7 cellular contexts compared by ENCODE assay signal in the genomic region with DNA sequence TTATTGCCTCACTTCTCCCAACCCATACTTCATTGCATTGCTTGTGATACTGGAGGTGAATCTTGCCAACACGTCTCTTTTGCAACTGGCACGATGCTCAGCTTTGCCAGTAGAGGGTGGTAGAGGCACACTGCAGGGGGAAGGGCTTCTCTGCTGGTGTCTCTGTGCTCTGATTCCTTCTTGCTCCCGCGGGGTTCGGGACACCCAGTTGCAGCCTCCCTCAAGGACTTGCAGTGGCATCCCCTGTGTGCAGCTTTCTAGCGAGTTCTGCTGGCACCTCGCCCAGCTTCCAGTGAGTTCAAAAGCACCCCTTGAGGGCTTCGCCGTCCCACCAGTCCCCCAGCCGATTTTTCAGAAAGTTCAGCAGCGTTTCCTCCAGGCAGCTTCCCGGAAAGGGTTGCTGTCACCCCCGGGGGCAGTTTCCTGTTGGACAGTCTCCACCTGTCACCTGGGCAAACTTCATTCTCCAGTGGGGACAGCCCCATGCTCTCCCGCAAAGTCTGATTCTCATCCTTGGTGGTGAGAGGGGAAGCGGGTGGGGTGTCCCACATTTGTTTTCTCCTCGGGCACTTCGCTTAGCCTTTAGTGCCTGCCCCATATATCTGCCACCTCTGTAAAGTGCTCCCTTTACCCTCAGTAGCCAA. TPM values are rescaled to one million over a fixed set of nuclear protein-coding genes. Genes with fewer than 3 reads are reported as not detected.
A peak's percentile ranks its signal among the peaks of the same experiment; 100 is the strongest.
DNase-seq lines count a peak whose midpoint lies in the region; ATAC-seq, FAIRE-seq and TF ChIP-seq lines count a peak whose summit lies in the region.

No MANE protein-coding gene starts in this region.

- no peak for TF ChIP-seq POLR2A in GM18505 (IDR thresholded peaks at IDR 0.05; ENCODE audit: borderline replicate concordance, extremely low read depth, insufficient read depth, insufficient read length)

- H3K4me3 Mint-ChIP-seq in MCF 10A (ENCODE audit: unreplicated experiment): no peak overlapping the region

- ATAC-seq in GM18505 (IDR thresholded peaks at IDR 0.05; ENCODE audit: unreplicated experiment): peak; percentile 82
- ATAC-seq in HG02938 (IDR thresholded peaks at IDR 0.05; ENCODE audit: unreplicated experiment): peak; percentile 79

- no peaks in the 10 kb centered on the region for H3K9me1 ChIP-seq in keratinocyte (ENCODE audit: control insufficient read depth, extremely low read depth, insufficient read depth, low read length)

- BruUV-seq in MCF 10A (replicated peaks; lab: Mats Ljungman, UMichigan): no TSS peak

- H4K20me1 ChIP-seq in keratinocyte (ENCODE audit: control insufficient read depth, extremely low read depth, insufficient read depth, low read length): peaks cover 3% of the 10 kb centered on the region

- CTCF ChIA-PET in MCF 10A (lab: Yijun Ruan, JAX): interaction anchor here (0.6 to 8.0 kb wide), 59 partner anchors 9 to 755 kb away, joined by 3 to 145 read pairs (median 6); no protein-coding TSS in a partner anchor

- H3K4me1 Mint-ChIP-seq in MCF 10A (ENCODE audit: insufficient read depth, unreplicated experiment): peaks cover 10% of the 10 kb centered on the region

- POLR2A ChIA-PET in MCF 10A (lab: Yijun Ruan, JAX): interaction anchor here (1.3 kb wide), 1 partner anchor 370 kb away, joined by 3 read pairs; no protein-coding TSS in a partner anchor

- H3K4me3 ChIP-seq in keratinocyte (ENCODE audit: control insufficient read depth in 2 of 3, extremely low read depth in 1 of 3, insufficient read depth in 2 of 3, low read depth in 1 of 3, low read length in 3 of 3): peak overlapping the region in 2 of 3 experiments; percentile 21 to 59

- H2AFZ ChIP-seq in keratinocyte (ENCODE audit: control insufficient read depth, low read length): peak overlapping the region; percentile 78

- H3K27ac Mint-ChIP-seq in MCF 10A (ENCODE audit: low read depth, unreplicated experiment): no peak overlapping the region

- intact Hi-C loops in MCF 10A (cut with micrococcal nuclease): loop anchor here (1.0 to 5.0 kb wide), 6 partner anchors 125 to 594 kb away; no protein-coding TSS in a partner anchor

- H3K79me2 ChIP-seq in keratinocyte (ENCODE audit: control insufficient read depth, insufficient read depth, low read length): no peaks in the 10 kb centered on the region

- peak; percentile 97 for TF ChIP-seq CTCF in MCF 10A (IDR thresholded peaks at IDR 0.05; ENCODE audit: unreplicated experiment)
- peak; percentile 100 for TF ChIP-seq CTCF in keratinocyte (optimal IDR thresholded peaks at IDR 0.05 in 1 of 3, IDR thresholded peaks at IDR 0.05 in 1 of 3, conservative IDR thresholded peaks at IDR 0.05 in 1 of 3; ENCODE audit: extremely low read depth in 1 of 3, insufficient read depth in 2 of 3, low read length in 3 of 3)

- no peak overlapping the region for H3K9ac ChIP-seq in keratinocyte (ENCODE audit: control insufficient read depth, extremely low read depth, insufficient read depth, low read length)

- dilution Hi-C loops in keratinocyte (cut with MboI; ENCODE audit: extremely low pct_ligation_motif_present, low sequenced_read_pairs): no loop called here

- FAIRE-seq in keratinocyte (lab: Jason Lieb, UNC): peak; percentile 88

- H3K27me3 ChIP-seq in keratinocyte (ENCODE audit: control insufficient read depth, extremely low read depth, insufficient read depth, low read length): peaks cover 15% of the 10 kb centered on the region

- H3K36me3 Mint-ChIP-seq in MCF 10A (ENCODE audit: insufficient read depth, unreplicated experiment): no peaks in the 10 kb centered on the region

- no peaks in the 10 kb centered on the region for H3K9me3 ChIP-seq in keratinocyte (ENCODE audit: control insufficient read depth, low read depth, low read length)

- no peak overlapping the region for H3K27ac ChIP-seq in keratinocyte (ENCODE audit: control insufficient read depth, insufficient read depth, low read length)

- H3K9me3 Mint-ChIP-seq in MCF 10A (ENCODE audit: unreplicated experiment): no peaks in the 10 kb centered on the region

- DNase-seq in NCI-H2107 (lab: John Stamatoyannopoulos, UW) (peak; percentile 20), UCSD-AML1 (lab: John Stamatoyannopoulos, UW; ENCODE audit: unreplicated experiment) (peak; percentile 49), MCF 10A (ENCODE audit: unreplicated experiment) (peak; percentile 74), keratinocyte (ENCODE audit: low read depth, low spot score) (peak; percentile 40)
- peak; percentile 37 to 45 for DNase-seq in stimulated activated CD4-positive, alpha-beta T cell treated with anti-CD3 and anti-CD28 coated beads, Interleukin-1b, Interleukin-23, amount 100 ng/mL, for 4 hours (ENCODE audit: low read depth in 2 of 2)

- peak overlapping the region; percentile 80 for H3K4me2 ChIP-seq in keratinocyte (ENCODE audit: control insufficient read depth, extremely low read depth, insufficient read depth, low read depth, low read length)

- no peaks in the 10 kb centered on the region for H3K27me3 Mint-ChIP-seq in MCF 10A (ENCODE audit: insufficient read depth, unreplicated experiment)

- H3K4me1 ChIP-seq in keratinocyte (ENCODE audit: control insufficient read depth, extremely low read depth, insufficient read depth, low read length): peaks cover 11% of the 10 kb centered on the region

- H3K36me3 ChIP-seq in keratinocyte (ENCODE audit: control insufficient read depth in 2 of 2, extremely low read depth in 1 of 2, insufficient read depth in 2 of 2, low read length in 2 of 2): no peaks in the 10 kb centered on the region

RNA-seq across cellular contexts. Expression of a gene that starts 35.4 kb away (rescaled TPM):
- not detected in 2 replicates for total RNA-seq in MCF 10A (2022)
- polyA plus RNA-seq in keratinocyte: 0.05 to 0.24 TPM (median 0.08 TPM) in 3 replicates
- 1.2 TPM for polyA plus RNA-seq in keratinocyte (2011; ENCODE audit: low read depth)
- 0.05 and 0.22 TPM in 2 replicates for polyA plus RNA-seq in keratinocyte (2011; cell fraction: cytosol; rRNA removed)
- polyA plus RNA-seq in keratinocyte (2011; cell fraction: nucleus; rRNA removed): 0.15 and 0.28 TPM in 2 replicates
- polyA plus RNA-seq in keratinocyte (2012; ENCODE audit: low replicate concordance): 0.68 and 1.5 TPM in 2 replicates
- polyA minus RNA-seq in keratinocyte: 1.0 TPM in 1 of 3 replicates, not detected in the others
- polyA minus RNA-seq in keratinocyte (2011; cell fraction: cytosol; rRNA and poly(A)+ RNA removed): not detected
- polyA minus RNA-seq in keratinocyte (2011; cell fraction: nucleus; rRNA and poly(A)+ RNA removed): not detected in 2 replicates

RNA-seq across cellular contexts. Expression of a gene that starts 59.2 kb away (rescaled TPM):
- total RNA-seq in MCF 10A (2022): 1.5 and 2.4 TPM in 2 replicates
- polyA plus RNA-seq in keratinocyte: 0.06 to 0.17 TPM (median 0.13 TPM) in 3 replicates
- 0.95 TPM for polyA plus RNA-seq in keratinocyte (2011; ENCODE audit: low read depth)
- polyA plus RNA-seq in keratinocyte (2011; cell fraction: cytosol; rRNA removed): 0.14 TPM in 1 of 2 replicates, not detected in the other
- polyA plus RNA-seq in keratinocyte (2011; cell fraction: nucleus; rRNA removed): 0.11 TPM in 1 of 2 replicates, not detected in the other
- polyA plus RNA-seq in keratinocyte (2012; ENCODE audit: low replicate concordance): 1.9 TPM in 1 of 2 replicates, not detected in the other
- polyA minus RNA-seq in keratinocyte: not detected in 3 replicates
- polyA minus RNA-seq in keratinocyte (2011; cell fraction: cytosol; rRNA and poly(A)+ RNA removed): not detected
- polyA minus RNA-seq in keratinocyte (2011; cell fraction: nucleus; rRNA and poly(A)+ RNA removed): not detected in 2 replicates

Comparison
In these comparisons a context has a peak if more than half of its experiments do, and no peak if none do; other contexts are left out.
1. DNase-seq: peak in every context shown above with its lines; median percentile 74 in MCF 10A; 49 in UCSD-AML1; 41 in stimulated activated CD4-positive, alpha-beta T cell treated with anti-CD3 and anti-CD28 coated beads, Interleukin-1b, Interleukin-23, amount 100 ng/mL, for 4 hours; 40 in keratinocyte; 20 in NCI-H2107.